28 cellular contexts compared by ENCODE assay signal in genomic region chr16:89077076-89077475, GRCh38.
"Had no signal": no experiment of that assay in that cellular context is flagged by ENCODE, and none has a peak within 500 bp of the region (broad histone marks: within the 10 kb centered on the region; RNA-seq: fewer than 3 reads in every experiment).

No MANE protein-coding gene starts in this region.

- H3K27me3 Mint-ChIP-seq: stimulated activated memory B cell treated with anti-CD40 and anti-IgM and Interleukin-4, amounts not matched to agents 10 μg/mL and 1 μg/mL and 100 μg/mL, for 72 hours; stimulated activated naive CD8-positive, alpha-beta T cell treated with anti-CD3 and anti-CD28 coated beads, Interleukin-15, amount 100 ng/mL, for 72 hours; stimulated activated naive CD8-positive, alpha-beta T cell treated with anti-CD3 and anti-CD28 coated beads, Interleukin-15, Interleukin-2, amounts not matched to agents 100 ng/mL and 50 ng/mL, for 24 hours; type B pancreatic cell had no signal

- DNase-seq: stimulated activated CD4-positive, alpha-beta T cell treated with anti-CD3 and anti-CD28 coated beads, Interleukin-2, amount 100 ng/mL, for 48 hours; stimulated activated CD4-positive, alpha-beta T cell treated with anti-CD3 and anti-CD28 coated beads, Interleukin-4, amount 100 ng/mL, for 1 hour; stimulated activated CD4-positive, alpha-beta T cell treated with anti-CD3 and anti-CD28 coated beads, Interleukin-4, amount 100 ng/mL, for 24 hours; stimulated activated CD4-positive, alpha-beta T cell treated with anti-CD3 and anti-CD28 coated beads, Interleukin-4, amount 100 ng/mL, for 4 hours; stimulated activated CD8-positive, alpha-beta memory T cell treated with anti-CD3 and anti-CD28 coated beads, Interleukin-4, amount 100 ng/mL, for 48 hours; stimulated activated naive B cell treated with anti-CD40 and anti-IgM and Interleukin-4, amounts not matched to agents 10 μg/mL and 1 μg/mL and 100 μg/mL, for 72 hours; stimulated activated naive CD4-positive, alpha-beta T cell; stimulated activated naive CD4-positive, alpha-beta T cell treated with Interleukin-2 at 50 U/mL for 16 hours; stimulated activated naive CD8-positive, alpha-beta T cell treated with anti-CD3 and anti-CD28 coated beads, Interleukin-15, amount 100 ng/mL, for 72 hours; stimulated activated naive CD8-positive, alpha-beta T cell treated with anti-CD3 and anti-CD28 coated beads, Interleukin-15, Interleukin-2, amounts not matched to agents 100 U/mL and 50 U/mL, for 24 hours; stomach; substantia nigra; testis; thyroid gland; tibial artery; transverse colon; trophoblast cell; upper lobe of right lung; uterus had no signal

- ATAC-seq: stimulated activated effector memory CD8-positive, alpha-beta T cell treated with anti-CD3 and anti-CD28 coated beads, Interleukin-12 subunit alpha, Interleukin-12 subunit beta, amount 100 ng/mL, for 72 hours; stimulated activated memory B cell treated with anti-CD40 and anti-IgM and Interleukin-4, amounts not matched to agents 10 μg/mL and 1 μg/mL and 100 μg/mL, for 72 hours; stimulated activated naive B cell treated with anti-CD40 and anti-IgM and Interleukin-4, amounts not matched to agents 10 μg/mL and 1 μg/mL and 100 μg/mL, for 72 hours; stimulated activated naive CD8-positive, alpha-beta T cell treated with anti-CD3 and anti-CD28 coated beads, Interleukin-15, amount 100 ng/mL, for 72 hours; stimulated activated naive CD8-positive, alpha-beta T cell treated with anti-CD3 and anti-CD28 coated beads, Interleukin-15, Interleukin-2, amounts not matched to agents 100 U/mL and 50 U/mL, for 24 hours; upper lobe of right lung had no signal

- H3K27ac ChIP-seq: stomach, suprapubic skin, testis, thoracic aorta, thyroid gland, tibial artery, tibial nerve, transverse colon, upper lobe of left lung, upper lobe of right lung, uterus, vagina had no signal

- H3K36me3 Mint-ChIP-seq: stimulated activated memory B cell treated with anti-CD40 and anti-IgM and Interleukin-4, amounts not matched to agents 10 μg/mL and 1 μg/mL and 100 μg/mL, for 72 hours; stimulated activated naive B cell treated with anti-CD40 and anti-IgM and Interleukin-4, amounts not matched to agents 10 μg/mL and 1 μg/mL and 100 μg/mL, for 72 hours; type B pancreatic cell had no signal

- H3K36me3 ChIP-seq: stomach, suprapubic skin, thoracic aorta, thyroid gland, tibial artery, tibial nerve, transverse colon, upper lobe of left lung, upper lobe of right lung, uterus, vagina had no signal

- H3K4me1 Mint-ChIP-seq: stimulated activated effector memory CD8-positive, alpha-beta T cell treated with anti-CD3 and anti-CD28 coated beads, Interleukin-12 subunit alpha, Interleukin-12 subunit beta, amount 100 ng/mL, for 72 hours; stimulated activated memory B cell treated with anti-CD40 and anti-IgM and Interleukin-4, amounts not matched to agents 10 μg/mL and 1 μg/mL and 100 μg/mL, for 72 hours; stimulated activated naive CD8-positive, alpha-beta T cell treated with anti-CD3 and anti-CD28 coated beads, Interleukin-15, amount 100 ng/mL, for 72 hours had no signal

- H3K4me1 ChIP-seq: suprapubic skin, testis, thyroid gland, tibial artery, tibial nerve, upper lobe of right lung, uterus had no signal

- H3K4me3 ChIP-seq: stomach, suprapubic skin, testis, thoracic aorta, thyroid gland, tibial artery, tibial nerve, transverse colon, upper lobe of left lung, upper lobe of right lung, uterus, vagina had no signal

- H3K9me3 ChIP-seq: stomach, suprapubic skin, testis, thoracic aorta, thyroid gland, tibial artery, tibial nerve, transverse colon, upper lobe of left lung, upper lobe of right lung, uterus, vagina had no signal

- H3K9me3 Mint-ChIP-seq: stimulated activated effector memory CD8-positive, alpha-beta T cell treated with anti-CD3 and anti-CD28 coated beads, Interleukin-12 subunit alpha, Interleukin-12 subunit beta, amount 100 ng/mL, for 72 hours; stimulated activated memory B cell treated with anti-CD40 and anti-IgM and Interleukin-4, amounts not matched to agents 10 μg/mL and 1 μg/mL and 100 μg/mL, for 72 hours; stimulated activated naive B cell treated with anti-CD40 and anti-IgM and Interleukin-4, amounts not matched to agents 10 μg/mL and 1 μg/mL and 100 μg/mL, for 72 hours; stimulated activated naive CD8-positive, alpha-beta T cell treated with anti-CD3 and anti-CD28 coated beads, Interleukin-15, Interleukin-2, amounts not matched to agents 100 ng/mL and 50 ng/mL, for 24 hours; type B pancreatic cell had no signal

- H3K4me3 Mint-ChIP-seq: stimulated activated effector memory CD8-positive, alpha-beta T cell treated with anti-CD3 and anti-CD28 coated beads, Interleukin-12 subunit alpha, Interleukin-12 subunit beta, amount 100 ng/mL, for 72 hours; stimulated activated memory B cell treated with anti-CD40 and anti-IgM and Interleukin-4, amounts not matched to agents 10 μg/mL and 1 μg/mL and 100 μg/mL, for 72 hours; stimulated activated naive B cell treated with anti-CD40 and anti-IgM and Interleukin-4, amounts not matched to agents 10 μg/mL and 1 μg/mL and 100 μg/mL, for 72 hours; stimulated activated naive CD8-positive, alpha-beta T cell treated with anti-CD3 and anti-CD28 coated beads, Interleukin-15, amount 100 ng/mL, for 72 hours; stimulated activated naive CD8-positive, alpha-beta T cell treated with anti-CD3 and anti-CD28 coated beads, Interleukin-15, Interleukin-2, amounts not matched to agents 100 ng/mL and 50 ng/mL, for 24 hours; type B pancreatic cell had no signal

- H3K27ac Mint-ChIP-seq: stimulated activated effector memory CD8-positive, alpha-beta T cell treated with anti-CD3 and anti-CD28 coated beads, Interleukin-12 subunit alpha, Interleukin-12 subunit beta, amount 100 ng/mL, for 72 hours; stimulated activated memory B cell treated with anti-CD40 and anti-IgM and Interleukin-4, amounts not matched to agents 10 μg/mL and 1 μg/mL and 100 μg/mL, for 72 hours; stimulated activated naive B cell treated with anti-CD40 and anti-IgM and Interleukin-4, amounts not matched to agents 10 μg/mL and 1 μg/mL and 100 μg/mL, for 72 hours; stimulated activated naive CD8-positive, alpha-beta T cell treated with anti-CD3 and anti-CD28 coated beads, Interleukin-15, amount 100 ng/mL, for 72 hours; stimulated activated naive CD8-positive, alpha-beta T cell treated with anti-CD3 and anti-CD28 coated beads, Interleukin-15, Interleukin-2, amounts not matched to agents 100 ng/mL and 50 ng/mL, for 24 hours; type B pancreatic cell had no signal

- H3K27me3 ChIP-seq: testis, thyroid gland, transverse colon, upper lobe of left lung, uterus, vagina had no signal
